11 cellular contexts compared by ENCODE assay signal in genomic region chr6:43491750-43492661, GRCh38.
A peak's percentile ranks its signal among the peaks of the same experiment; 100 is the strongest.
DNase-seq lines count a peak whose midpoint lies in the region; ATAC-seq lines count a peak whose summit lies in the region.
"Had no signal": no experiment of that assay in that cellular context is flagged by ENCODE, and none has a peak within 500 bp of the region (broad histone marks: within the 10 kb centered on the region; RNA-seq: fewer than 3 reads in every experiment).

No MANE protein-coding gene starts in this region.

- peak overlapping the region; percentile 74 for H3K27ac ChIP-seq in muscle layer of duodenum (ENCODE audit: low read length)

- H3K4me3 ChIP-seq in muscle layer of duodenum (ENCODE audit: low read depth in 1 of 2, low read length in 2 of 2) = no peak overlapping the region

- peaks cover 16 to 45% of the 10 kb centered on the region in 2 donors for H3K4me1 ChIP-seq in muscle layer of duodenum (ENCODE audit: control insufficient read depth in 1 of 2, insufficient read depth in 2 of 2, low read length in 2 of 2)

- no peaks in the 10 kb centered on the region for H3K36me3 ChIP-seq in muscle layer of duodenum (ENCODE audit: control insufficient read depth in 1 of 2, insufficient read depth in 2 of 2, low read length in 2 of 2)

- no peaks in the 10 kb centered on the region for H3K27me3 ChIP-seq in muscle layer of duodenum (ENCODE audit: low read depth, low read length)

- no peak for ATAC-seq in GM18519 (IDR thresholded peaks at IDR 0.05; ENCODE audit: low FRiP score, unreplicated experiment)
- ATAC-seq in GM18870 (IDR thresholded peaks at IDR 0.05; ENCODE audit: unreplicated experiment) = no peak
- no peak for ATAC-seq in HG03280 (IDR thresholded peaks at IDR 0.05; ENCODE audit: unreplicated experiment)

- no peaks in the 10 kb centered on the region for H3K9me3 ChIP-seq in muscle layer of duodenum (ENCODE audit: control insufficient read depth in 1 of 2, low read length in 2 of 2)

- DNase-seq in AG08396 (ENCODE audit: low spot score) (peak; percentile 86), NCI-H2196 (lab: John Stamatoyannopoulos, UW; ENCODE audit: unreplicated experiment) (peak; percentile 66), epidermal melanocyte (ENCODE audit: insufficient read length, low spot score) (peak; percentile 77), MV-4-11 (lab: John Stamatoyannopoulos, UW) (no peak)
- DNase-seq: activated CD4-positive, alpha-beta T cell treated with anti-CD3 and anti-CD28 coated beads, Interleukin-2, amount 10 ng/mL, durations not matched to agents 7 days and 5 days; DND-41; naive B cell had no signal
